Comparison of ENCODE assay signal across 17 cellular contexts in the genomic region with DNA sequence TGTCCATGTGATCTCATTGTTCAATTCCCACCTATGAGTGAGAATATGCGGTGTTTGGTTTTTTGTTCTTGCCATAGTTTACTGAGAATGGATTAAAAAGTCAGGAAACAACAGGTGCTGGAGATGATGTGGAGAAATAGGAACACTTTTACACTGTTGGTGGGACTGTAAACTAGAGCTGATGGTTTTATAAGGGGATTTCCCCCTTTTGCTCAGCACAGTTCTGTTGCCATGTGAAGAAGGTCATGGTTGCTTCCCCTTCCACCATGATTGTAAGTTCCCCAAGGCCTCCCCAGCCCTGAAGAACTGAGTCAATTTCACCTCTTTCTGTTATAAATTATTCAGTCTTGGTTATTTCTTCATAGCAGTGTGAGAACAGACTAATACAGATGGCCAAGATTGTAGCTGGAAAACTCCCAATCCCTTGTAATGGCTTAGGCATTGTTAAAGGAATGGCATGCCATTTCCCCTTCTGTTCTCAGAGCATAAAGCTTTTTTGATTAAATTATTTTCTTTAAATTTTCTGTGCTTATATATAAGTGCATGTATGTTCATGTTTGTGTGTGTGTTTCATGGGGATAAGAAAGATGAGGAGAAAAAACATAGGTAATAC.
"Had no signal": no experiment of that assay in that cellular context is flagged by ENCODE, and none has a peak within 500 bp of the region (broad histone marks: within the 10 kb centered on the region; RNA-seq: fewer than 3 reads in every experiment).

No MANE protein-coding gene starts in this region.

- ATAC-seq: activated T-cell treated with anti-CD3 and anti-CD28 coated beads, Interleukin-2, amount 50 U/mL, for 4 hours; esophagus mucosa; natural killer cell had no signal

- H3K9ac ChIP-seq: parathyroid adenoma had no signal

- H3K27ac Mint-ChIP-seq: activated CD4-positive, alpha-beta memory T cell treated with anti-CD3 and anti-CD28 coated beads for 36 hours; activated naive CD8-positive, alpha-beta T cell; natural killer cell; T-helper 2 cell treated with Interferon-gamma antibody and Interleukin-4, amounts not matched to agents 5 μg/mL and 100 μg/mL, for 36 hours had no signal

- H3K27me3 ChIP-seq: neutrophil, thyroid gland, uterus had no signal

- H3K9me3 Mint-ChIP-seq: natural killer cell had no signal

- H3K36me3 Mint-ChIP-seq: natural killer cell had no signal

- H3K4me1 Mint-ChIP-seq: natural killer cell had no signal

- DNase-seq: activated CD4-positive, alpha-beta memory T cell treated with anti-CD3 and anti-CD28 coated beads for 36 hours; activated effector memory CD4-positive, alpha-beta T cell treated with anti-CD3 and anti-CD28 coated beads, Interleukin-2, amount 50 U/mL, for 16 hours; activated T-cell treated with anti-CD3 and anti-CD28 coated beads, Interleukin-2, amount 50 U/mL, for 4 hours; aorta; head of caudate nucleus; kidney glomerular epithelial cell; mesendoderm; natural killer cell; stimulated activated CD4-positive, alpha-beta T cell treated with anti-CD3 and anti-CD28 coated beads, Interleukin-1b, Interleukin-23, amount 100 ng/mL, for 48 hours; SW 1271; thyroid gland; uterus had no signal

- H2AFZ ChIP-seq: parathyroid adenoma had no signal

- H3K27ac ChIP-seq: neutrophil, parathyroid adenoma, thyroid gland, uterus had no signal

- H3K36me3 ChIP-seq: neutrophil, thyroid gland, uterus had no signal

- H3K79me2 ChIP-seq: parathyroid adenoma had no signal

- H3K4me3 ChIP-seq: thyroid gland, uterus had no signal

- H3K4me3 Mint-ChIP-seq: activated CD4-positive, alpha-beta memory T cell treated with anti-CD3 and anti-CD28 coated beads for 36 hours; activated naive CD8-positive, alpha-beta T cell; activated T-cell treated with anti-CD3 and anti-CD28 coated beads, Interleukin-2, amount 50 U/mL, for 4 hours; natural killer cell; T-helper 2 cell treated with Interferon-gamma antibody and Interleukin-4, amounts not matched to agents 5 μg/mL and 100 μg/mL, for 36 hours had no signal

- H3K9me3 ChIP-seq: neutrophil, thyroid gland, uterus had no signal

- H3K27me3 Mint-ChIP-seq: activated CD4-positive, alpha-beta memory T cell treated with anti-CD3 and anti-CD28 coated beads for 36 hours; activated naive CD8-positive, alpha-beta T cell had no signal

- H3K4me1 ChIP-seq: parathyroid adenoma, thyroid gland, uterus had no signal
